37 cellular contexts compared by ENCODE assay signal in genomic region chr5:41848983-41849382, GRCh38.
"Had no signal": no experiment of that assay in that cellular context is flagged by ENCODE, and none has a peak within 500 bp of the region (broad histone marks: within the 10 kb centered on the region; RNA-seq: fewer than 3 reads in every experiment).

No MANE protein-coding gene starts in this region.

- H3K36me3 ChIP-seq: breast epithelium had no signal

- H3K27ac Mint-ChIP-seq: activated naive CD4-positive, alpha-beta T cell treated with anti-CD3 and anti-CD28 coated beads for 36 hours; activated naive CD4-positive, alpha-beta T cell treated with anti-CD3 and anti-CD28 coated beads, Interleukin-2, amount 10 ng/mL, durations not matched to agents 7 days and 5 days; activated naive CD4-positive, alpha-beta T cell treated with anti-CD3 and anti-CD28 coated beads, Interleukin-2, amount 50 U/mL, for 24 hours; activated naive CD4-positive, alpha-beta T cell treated with anti-CD3 and anti-CD28 coated beads, Interleukin-2, amount 50 U/mL, for 72 hours; activated naive CD8-positive, alpha-beta T cell treated with anti-CD3 and anti-CD28 coated beads for 36 hours; activated naive CD8-positive, alpha-beta T cell treated with anti-CD3 and anti-CD28 coated beads, Interleukin-2, amount 10 ng/mL, durations not matched to agents 7 days and 5 days; activated T-cell treated with anti-CD3 and anti-CD28 coated beads, Interleukin-2, amount 50 U/mL, for 72 hours; activated T-helper 1 cell treated with anti-CD3 and anti-CD28 coated beads, Interleukin-12 subunit alpha, Interleukin-12 subunit beta, Interleukin-2, Interleukin-4 antibody, amounts not matched to agents 30 ng/mL and 10 ng/mL and 1 ng/mL, durations not matched to agents 14 hours and 24 hours and 36 hours; activated T-helper 17 cell treated with anti-CD3 and anti-CD28 coated beads, Interleukin-2, amount 50 U/mL, for 72 hours; brain had no signal

- H3K27me3 ChIP-seq: adrenal gland, ascending aorta, body of pancreas, brain microvascular endothelial cell, breast epithelium, cardiac muscle cell had no signal

- H3K4me3 Mint-ChIP-seq: activated naive CD4-positive, alpha-beta T cell treated with anti-CD3 and anti-CD28 coated beads for 36 hours; activated naive CD4-positive, alpha-beta T cell treated with anti-CD3 and anti-CD28 coated beads, Interleukin-2, amount 10 ng/mL, durations not matched to agents 7 days and 5 days; activated naive CD4-positive, alpha-beta T cell treated with anti-CD3 and anti-CD28 coated beads, Interleukin-2, amount 50 U/mL, for 24 hours; activated naive CD8-positive, alpha-beta T cell treated with anti-CD3 and anti-CD28 coated beads for 36 hours; activated naive CD8-positive, alpha-beta T cell treated with anti-CD3 and anti-CD28 coated beads, Interleukin-2, amount 10 ng/mL, durations not matched to agents 7 days and 5 days; activated T-cell treated with anti-CD3 and anti-CD28 coated beads, Interleukin-2, amount 50 U/mL, for 72 hours; activated T-helper 1 cell treated with anti-CD3 and anti-CD28 coated beads, Interleukin-12 subunit alpha, Interleukin-12 subunit beta, Interleukin-2, Interleukin-4 antibody, amounts not matched to agents 30 ng/mL and 10 ng/mL and 1 ng/mL, durations not matched to agents 14 hours and 24 hours and 36 hours; activated T-helper 17 cell treated with anti-CD3 and anti-CD28 coated beads, Interleukin-2, amount 50 U/mL, for 72 hours; brain; central memory CD8-positive, alpha-beta T cell had no signal

- H3K4me1 ChIP-seq: adrenal gland, ascending aorta, body of pancreas, breast epithelium had no signal

- H3K4me1 Mint-ChIP-seq: activated naive CD4-positive, alpha-beta T cell treated with anti-CD3 and anti-CD28 coated beads, Interleukin-2, amount 10 ng/mL, durations not matched to agents 7 days and 5 days; activated naive CD8-positive, alpha-beta T cell treated with anti-CD3 and anti-CD28 coated beads, Interleukin-2, amount 10 ng/mL, durations not matched to agents 7 days and 5 days; brain; central memory CD8-positive, alpha-beta T cell had no signal

- H3K27me3 Mint-ChIP-seq: activated naive CD4-positive, alpha-beta T cell treated with anti-CD3 and anti-CD28 coated beads, Interleukin-2, amount 10 ng/mL, durations not matched to agents 7 days and 5 days; activated naive CD4-positive, alpha-beta T cell treated with anti-CD3 and anti-CD28 coated beads, Interleukin-2, amount 50 U/mL, for 24 hours; activated naive CD8-positive, alpha-beta T cell treated with anti-CD3 and anti-CD28 coated beads for 36 hours; activated naive CD8-positive, alpha-beta T cell treated with anti-CD3 and anti-CD28 coated beads, Interleukin-2, amount 10 ng/mL, durations not matched to agents 7 days and 5 days; activated T-helper 17 cell treated with anti-CD3 and anti-CD28 coated beads, Interleukin-2, amount 50 U/mL, for 72 hours; brain; central memory CD8-positive, alpha-beta T cell had no signal

- FAIRE-seq: astrocyte, bronchial epithelial cell, colon had no signal

- H3K9me3 ChIP-seq: adrenal gland, ascending aorta, body of pancreas, breast epithelium had no signal

- H3K4me3 ChIP-seq: adrenal gland, ascending aorta, body of pancreas, breast epithelium, cardiac muscle cell had no signal

- ATAC-seq: activated naive CD4-positive, alpha-beta T cell treated with anti-CD3 and anti-CD28 coated beads, Interleukin-2, amount 50 U/mL, for 72 hours; activated T-cell treated with anti-CD3 and anti-CD28 coated beads, Interleukin-2, amount 50 U/mL, for 72 hours; activated T-helper 17 cell treated with anti-CD3 and anti-CD28 coated beads, Interleukin-2, amount 50 U/mL, for 72 hours; body of pancreas had no signal

- DNase-seq: activated effector memory CD4-positive, alpha-beta T cell treated with anti-CD3 and anti-CD28 coated beads, Interleukin-2, amount 50 U/mL, for 16 hours; activated effector memory CD4-positive, alpha-beta T cell treated with Interleukin-2 at 50 U/mL for 16 hours; activated gamma-delta T cell; activated gamma-delta T cell treated with Interleukin-2 at 50 U/mL for 16 hours; activated naive CD4-positive, alpha-beta T cell; activated naive CD4-positive, alpha-beta T cell treated with anti-CD3 and anti-CD28 coated beads for 36 hours; activated naive CD4-positive, alpha-beta T cell treated with anti-CD3 and anti-CD28 coated beads, Interleukin-2, amount 10 ng/mL, durations not matched to agents 7 days and 5 days; activated naive CD4-positive, alpha-beta T cell treated with anti-CD3 and anti-CD28 coated beads, Interleukin-2, amount 50 U/mL, for 16 hours; activated naive CD4-positive, alpha-beta T cell treated with Interleukin-2 at 50 U/mL for 16 hours; activated naive CD8-positive, alpha-beta T cell treated with anti-CD3 and anti-CD28 coated beads for 36 hours; activated naive CD8-positive, alpha-beta T cell treated with anti-CD3 and anti-CD28 coated beads, Interleukin-2, amount 10 ng/mL, durations not matched to agents 7 days and 5 days; activated T-cell treated with anti-CD3 and anti-CD28 coated beads for 4 hours; activated T-cell treated with anti-CD3 and anti-CD28 coated beads, Interleukin-2, amount 50 U/mL, for 1 hour; activated T-cell treated with anti-CD3 and anti-CD28 coated beads, Interleukin-2, amount 50 U/mL, for 48 hours; activated T-cell treated with anti-CD3 and anti-CD28 coated beads, Interleukin-2, amount 50 U/mL, for 72 hours; adrenal gland; amniotic stem cell; amygdala; anterior cingulate cortex; aorta; body of pancreas; brain microvascular endothelial cell; caudate nucleus; central memory CD4-positive, alpha-beta T cell; cerebellar nuclear complex had no signal

- H3K27ac ChIP-seq: adrenal gland, ascending aorta, body of pancreas, brain microvascular endothelial cell, breast epithelium, cardiac muscle cell had no signal

- H3K9me3 Mint-ChIP-seq: activated naive CD4-positive, alpha-beta T cell treated with anti-CD3 and anti-CD28 coated beads for 36 hours; activated naive CD4-positive, alpha-beta T cell treated with anti-CD3 and anti-CD28 coated beads, Interleukin-2, amount 10 ng/mL, durations not matched to agents 7 days and 5 days; activated naive CD4-positive, alpha-beta T cell treated with anti-CD3 and anti-CD28 coated beads, Interleukin-2, amount 50 U/mL, for 24 hours; activated naive CD8-positive, alpha-beta T cell treated with anti-CD3 and anti-CD28 coated beads for 36 hours; activated T-cell treated with anti-CD3 and anti-CD28 coated beads, Interleukin-2, amount 50 U/mL, for 72 hours; activated T-helper 17 cell treated with anti-CD3 and anti-CD28 coated beads, Interleukin-2, amount 50 U/mL, for 72 hours; central memory CD8-positive, alpha-beta T cell had no signal
